Comparison of ENCODE assay signal across 16 cellular contexts in genomic region chr1:32286763-32287162, GRCh38. TPM values are rescaled to one million over a fixed set of nuclear protein-coding genes. Genes with fewer than 3 reads are reported as not detected.
"Had no signal": no experiment of that assay in that cellular context is flagged by ENCODE, and none has a peak within 500 bp of the region (broad histone marks: within the 10 kb centered on the region; RNA-seq: fewer than 3 reads in every experiment).

No MANE protein-coding gene starts in this region.

- H3K4me3 Mint-ChIP-seq: activated CD8-positive, alpha-beta T cell treated with anti-CD3 and anti-CD28 coated beads for 36 hours; activated T-helper 17 cell treated with anti-CD3 and anti-CD28 coated beads, Interleukin-2, amount 50 U/mL, for 72 hours; memory B cell; neural progenitor cell had no signal

- H3K27ac ChIP-seq: cardiac muscle cell, left lung, neural progenitor cell, parathyroid adenoma, stomach had no signal

- H3K4me3 ChIP-seq: cardiac muscle cell, left lung, neural progenitor cell, stomach had no signal

- H3K9me3 Mint-ChIP-seq: activated CD8-positive, alpha-beta T cell treated with anti-CD3 and anti-CD28 coated beads for 36 hours; activated T-helper 17 cell treated with anti-CD3 and anti-CD28 coated beads, Interleukin-2, amount 50 U/mL, for 72 hours; memory B cell; neural progenitor cell had no signal

- ATAC-seq: activated CD8-positive, alpha-beta T cell treated with anti-CD3 and anti-CD28 coated beads for 36 hours; activated T-helper 17 cell treated with anti-CD3 and anti-CD28 coated beads, Interleukin-2, amount 50 U/mL, for 72 hours; left lung had no signal

- H3K36me3 Mint-ChIP-seq: neural progenitor cell had no signal

- DNase-seq: activated CD4-positive, CD25-positive, alpha-beta regulatory T cell treated with anti-CD3 and anti-CD28 coated beads, Interleukin-2, amount 50 U/mL, for 72 hours; activated CD8-positive, alpha-beta memory T cell treated with anti-CD3 and anti-CD28 coated beads, Interleukin-2, amount 50 U/mL, for 4 hours; activated CD8-positive, alpha-beta T cell treated with anti-CD3 and anti-CD28 coated beads for 36 hours; foreskin melanocyte; islet precursor cell; left lung; Right ventricle myocardium superior; SK-N-SH; stimulated activated CD4-positive, alpha-beta T cell treated with anti-CD3 and anti-CD28 coated beads, Interleukin-4, amount 100 ng/mL, for 4 hours; stomach had no signal

- H3K36me3 ChIP-seq: cardiac muscle cell, left lung, neural progenitor cell, stomach had no signal

- H3K27ac Mint-ChIP-seq: activated T-helper 17 cell treated with anti-CD3 and anti-CD28 coated beads, Interleukin-2, amount 50 U/mL, for 72 hours; memory B cell; neural progenitor cell had no signal

- H3K9me3 ChIP-seq: left lung, SK-N-SH, stomach had no signal

- H3K27me3 Mint-ChIP-seq: activated CD8-positive, alpha-beta T cell treated with anti-CD3 and anti-CD28 coated beads for 36 hours; activated T-helper 17 cell treated with anti-CD3 and anti-CD28 coated beads, Interleukin-2, amount 50 U/mL, for 72 hours; memory B cell had no signal

- H3K4me1 ChIP-seq: neural progenitor cell, parathyroid adenoma had no signal

- H3K27me3 ChIP-seq: cardiac muscle cell, left lung, neural progenitor cell, stomach had no signal

RNA-seq across cellular contexts. Expression of gene LCK, which starts 35.7 kb away (rescaled TPM):
- total RNA-seq: endothelial cell of umbilical vein had no signal
- polyA plus RNA-seq: cardiac muscle cell, SK-N-SH had no signal
